In the genomic region with DNA sequence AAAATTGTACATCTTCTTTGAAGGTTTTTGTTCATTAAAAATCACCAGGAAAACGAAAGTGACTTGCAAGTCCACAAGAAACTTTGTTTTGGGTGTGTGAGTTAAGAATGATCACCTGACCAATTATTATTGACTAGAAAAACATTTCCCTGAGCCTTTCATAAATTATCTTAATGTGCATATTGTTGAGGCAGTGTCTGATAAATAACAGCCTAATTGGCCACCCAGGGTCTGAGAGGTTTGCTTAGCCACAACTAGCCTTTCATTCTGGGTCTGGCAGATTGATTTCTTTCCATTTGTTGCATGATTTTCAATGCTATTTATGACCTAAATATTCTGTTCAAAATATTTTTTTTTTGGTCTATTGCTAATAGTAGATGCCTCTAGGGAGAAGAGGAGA, we compare ENCODE assay signal across 1 cellular context.
TF ChIP-seq lines count a peak whose summit lies in the region.

No MANE protein-coding gene starts in this region.

TF ChIP-seq in HepG2, 621 proteins besides CTCF, POLR2A, EP300 and RAD21 (continued from another document):
- TF ChIP-seq, protein P1, sequence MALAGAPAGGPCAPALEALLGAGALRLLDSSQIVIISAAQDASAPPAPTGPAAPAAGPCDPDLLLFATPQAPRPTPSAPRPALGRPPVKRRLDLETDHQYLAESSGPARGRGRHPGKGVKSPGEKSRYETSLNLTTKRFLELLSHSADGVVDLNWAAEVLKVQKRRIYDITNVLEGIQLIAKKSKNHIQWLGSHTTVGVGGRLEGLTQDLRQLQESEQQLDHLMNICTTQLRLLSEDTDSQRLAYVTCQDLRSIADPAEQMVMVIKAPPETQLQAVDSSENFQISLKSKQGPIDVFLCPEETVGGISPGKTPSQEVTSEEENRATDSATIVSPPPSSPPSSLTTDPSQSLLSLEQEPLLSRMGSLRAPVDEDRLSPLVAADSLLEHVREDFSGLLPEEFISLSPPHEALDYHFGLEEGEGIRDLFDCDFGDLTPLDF (CRISPR knock-in tag; IDR thresholded peaks at IDR 0.05): no peak
- no peak for TF ChIP-seq NKX3-1 (CRISPR knock-in tag; IDR thresholded peaks at IDR 0.05)
- no peak for TF ChIP-seq RFX5 (IDR thresholded peaks at IDR 0.05; ENCODE audit: low read depth, low read length)
- TF ChIP-seq, protein P2, sequence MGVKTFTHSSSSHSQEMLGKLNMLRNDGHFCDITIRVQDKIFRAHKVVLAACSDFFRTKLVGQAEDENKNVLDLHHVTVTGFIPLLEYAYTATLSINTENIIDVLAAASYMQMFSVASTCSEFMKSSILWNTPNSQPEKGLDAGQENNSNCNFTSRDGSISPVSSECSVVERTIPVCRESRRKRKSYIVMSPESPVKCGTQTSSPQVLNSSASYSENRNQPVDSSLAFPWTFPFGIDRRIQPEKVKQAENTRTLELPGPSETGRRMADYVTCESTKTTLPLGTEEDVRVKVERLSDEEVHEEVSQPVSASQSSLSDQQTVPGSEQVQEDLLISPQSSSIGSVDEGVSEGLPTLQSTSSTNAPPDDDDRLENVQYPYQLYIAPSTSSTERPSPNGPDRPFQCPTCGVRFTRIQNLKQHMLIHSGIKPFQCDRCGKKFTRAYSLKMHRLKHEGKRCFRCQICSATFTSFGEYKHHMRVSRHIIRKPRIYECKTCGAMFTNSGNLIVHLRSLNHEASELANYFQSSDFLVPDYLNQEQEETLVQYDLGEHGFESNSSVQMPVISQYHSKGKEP (CRISPR knock-in tag; IDR thresholded peaks at IDR 0.05): no peak
- TF ChIP-seq HDAC1 (CRISPR knock-in tag; IDR thresholded peaks at IDR 0.05): no peak
- TF ChIP-seq ZBTB8A (CRISPR knock-in tag; IDR thresholded peaks at IDR 0.05; ENCODE audit: borderline replicate concordance, low read depth): no peak
- TF ChIP-seq, protein P3, sequence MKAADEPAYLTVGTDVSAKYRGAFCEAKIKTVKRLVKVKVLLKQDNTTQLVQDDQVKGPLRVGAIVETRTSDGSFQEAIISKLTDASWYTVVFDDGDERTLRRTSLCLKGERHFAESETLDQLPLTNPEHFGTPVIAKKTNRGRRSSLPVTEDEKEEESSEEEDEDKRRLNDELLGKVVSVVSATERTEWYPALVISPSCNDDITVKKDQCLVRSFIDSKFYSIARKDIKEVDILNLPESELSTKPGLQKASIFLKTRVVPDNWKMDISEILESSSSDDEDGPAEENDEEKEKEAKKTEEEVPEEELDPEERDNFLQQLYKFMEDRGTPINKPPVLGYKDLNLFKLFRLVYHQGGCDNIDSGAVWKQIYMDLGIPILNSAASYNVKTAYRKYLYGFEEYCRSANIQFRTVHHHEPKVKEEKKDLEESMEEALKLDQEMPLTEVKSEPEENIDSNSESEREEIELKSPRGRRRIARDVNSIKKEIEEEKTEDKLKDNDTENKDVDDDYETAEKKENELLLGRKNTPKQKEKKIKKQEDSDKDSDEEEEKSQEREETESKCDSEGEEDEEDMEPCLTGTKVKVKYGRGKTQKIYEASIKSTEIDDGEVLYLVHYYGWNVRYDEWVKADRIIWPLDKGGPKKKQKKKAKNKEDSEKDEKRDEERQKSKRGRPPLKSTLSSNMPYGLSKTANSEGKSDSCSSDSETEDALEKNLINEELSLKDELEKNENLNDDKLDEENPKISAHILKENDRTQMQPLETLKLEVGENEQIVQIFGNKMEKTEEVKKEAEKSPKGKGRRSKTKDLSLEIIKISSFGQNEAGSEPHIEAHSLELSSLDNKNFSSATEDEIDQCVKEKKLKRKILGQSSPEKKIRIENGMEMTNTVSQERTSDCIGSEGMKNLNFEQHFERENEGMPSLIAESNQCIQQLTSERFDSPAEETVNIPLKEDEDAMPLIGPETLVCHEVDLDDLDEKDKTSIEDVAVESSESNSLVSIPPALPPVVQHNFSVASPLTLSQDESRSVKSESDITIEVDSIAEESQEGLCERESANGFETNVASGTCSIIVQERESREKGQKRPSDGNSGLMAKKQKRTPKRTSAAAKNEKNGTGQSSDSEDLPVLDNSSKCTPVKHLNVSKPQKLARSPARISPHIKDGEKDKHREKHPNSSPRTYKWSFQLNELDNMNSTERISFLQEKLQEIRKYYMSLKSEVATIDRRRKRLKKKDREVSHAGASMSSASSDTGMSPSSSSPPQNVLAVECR (CRISPR knock-in tag; IDR thresholded peaks at IDR 0.05; ENCODE audit: borderline replicate concordance): no peak
- TF ChIP-seq, protein P4, sequence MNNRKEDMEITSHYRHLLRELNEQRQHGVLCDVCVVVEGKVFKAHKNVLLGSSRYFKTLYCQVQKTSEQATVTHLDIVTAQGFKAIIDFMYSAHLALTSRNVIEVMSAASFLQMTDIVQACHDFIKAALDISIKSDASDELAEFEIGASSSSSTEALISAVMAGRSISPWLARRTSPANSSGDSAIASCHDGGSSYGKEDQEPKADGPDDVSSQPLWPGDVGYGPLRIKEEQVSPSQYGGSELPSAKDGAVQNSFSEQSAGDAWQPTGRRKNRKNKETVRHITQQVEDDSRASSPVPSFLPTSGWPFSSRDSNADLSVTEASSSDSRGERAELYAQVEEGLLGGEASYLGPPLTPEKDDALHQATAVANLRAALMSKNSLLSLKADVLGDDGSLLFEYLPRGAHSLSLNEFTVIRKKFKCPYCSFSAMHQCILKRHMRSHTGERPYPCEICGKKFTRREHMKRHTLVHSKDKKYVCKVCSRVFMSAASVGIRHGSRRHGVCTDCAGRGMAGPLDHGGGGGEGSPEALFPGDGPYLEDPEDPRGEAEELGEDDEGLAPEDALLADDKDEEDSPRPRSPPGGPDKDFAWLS (CRISPR knock-in tag; IDR thresholded peaks at IDR 0.05; ENCODE audit: borderline replicate concordance): no peak
- TF ChIP-seq, protein P5, sequence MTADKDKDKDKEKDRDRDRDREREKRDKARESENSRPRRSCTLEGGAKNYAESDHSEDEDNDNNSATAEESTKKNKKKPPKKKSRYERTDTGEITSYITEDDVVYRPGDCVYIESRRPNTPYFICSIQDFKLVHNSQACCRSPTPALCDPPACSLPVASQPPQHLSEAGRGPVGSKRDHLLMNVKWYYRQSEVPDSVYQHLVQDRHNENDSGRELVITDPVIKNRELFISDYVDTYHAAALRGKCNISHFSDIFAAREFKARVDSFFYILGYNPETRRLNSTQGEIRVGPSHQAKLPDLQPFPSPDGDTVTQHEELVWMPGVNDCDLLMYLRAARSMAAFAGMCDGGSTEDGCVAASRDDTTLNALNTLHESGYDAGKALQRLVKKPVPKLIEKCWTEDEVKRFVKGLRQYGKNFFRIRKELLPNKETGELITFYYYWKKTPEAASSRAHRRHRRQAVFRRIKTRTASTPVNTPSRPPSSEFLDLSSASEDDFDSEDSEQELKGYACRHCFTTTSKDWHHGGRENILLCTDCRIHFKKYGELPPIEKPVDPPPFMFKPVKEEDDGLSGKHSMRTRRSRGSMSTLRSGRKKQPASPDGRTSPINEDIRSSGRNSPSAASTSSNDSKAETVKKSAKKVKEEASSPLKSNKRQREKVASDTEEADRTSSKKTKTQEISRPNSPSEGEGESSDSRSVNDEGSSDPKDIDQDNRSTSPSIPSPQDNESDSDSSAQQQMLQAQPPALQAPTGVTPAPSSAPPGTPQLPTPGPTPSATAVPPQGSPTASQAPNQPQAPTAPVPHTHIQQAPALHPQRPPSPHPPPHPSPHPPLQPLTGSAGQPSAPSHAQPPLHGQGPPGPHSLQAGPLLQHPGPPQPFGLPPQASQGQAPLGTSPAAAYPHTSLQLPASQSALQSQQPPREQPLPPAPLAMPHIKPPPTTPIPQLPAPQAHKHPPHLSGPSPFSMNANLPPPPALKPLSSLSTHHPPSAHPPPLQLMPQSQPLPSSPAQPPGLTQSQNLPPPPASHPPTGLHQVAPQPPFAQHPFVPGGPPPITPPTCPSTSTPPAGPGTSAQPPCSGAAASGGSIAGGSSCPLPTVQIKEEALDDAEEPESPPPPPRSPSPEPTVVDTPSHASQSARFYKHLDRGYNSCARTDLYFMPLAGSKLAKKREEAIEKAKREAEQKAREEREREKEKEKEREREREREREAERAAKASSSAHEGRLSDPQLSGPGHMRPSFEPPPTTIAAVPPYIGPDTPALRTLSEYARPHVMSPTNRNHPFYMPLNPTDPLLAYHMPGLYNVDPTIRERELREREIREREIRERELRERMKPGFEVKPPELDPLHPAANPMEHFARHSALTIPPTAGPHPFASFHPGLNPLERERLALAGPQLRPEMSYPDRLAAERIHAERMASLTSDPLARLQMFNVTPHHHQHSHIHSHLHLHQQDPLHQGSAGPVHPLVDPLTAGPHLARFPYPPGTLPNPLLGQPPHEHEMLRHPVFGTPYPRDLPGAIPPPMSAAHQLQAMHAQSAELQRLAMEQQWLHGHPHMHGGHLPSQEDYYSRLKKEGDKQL (CRISPR knock-in tag; IDR thresholded peaks at IDR 0.05; ENCODE audit: low read depth): no peak
- TF ChIP-seq ZNF746 (CRISPR knock-in tag; IDR thresholded peaks at IDR 0.05): no peak
- TF ChIP-seq, protein P6, sequence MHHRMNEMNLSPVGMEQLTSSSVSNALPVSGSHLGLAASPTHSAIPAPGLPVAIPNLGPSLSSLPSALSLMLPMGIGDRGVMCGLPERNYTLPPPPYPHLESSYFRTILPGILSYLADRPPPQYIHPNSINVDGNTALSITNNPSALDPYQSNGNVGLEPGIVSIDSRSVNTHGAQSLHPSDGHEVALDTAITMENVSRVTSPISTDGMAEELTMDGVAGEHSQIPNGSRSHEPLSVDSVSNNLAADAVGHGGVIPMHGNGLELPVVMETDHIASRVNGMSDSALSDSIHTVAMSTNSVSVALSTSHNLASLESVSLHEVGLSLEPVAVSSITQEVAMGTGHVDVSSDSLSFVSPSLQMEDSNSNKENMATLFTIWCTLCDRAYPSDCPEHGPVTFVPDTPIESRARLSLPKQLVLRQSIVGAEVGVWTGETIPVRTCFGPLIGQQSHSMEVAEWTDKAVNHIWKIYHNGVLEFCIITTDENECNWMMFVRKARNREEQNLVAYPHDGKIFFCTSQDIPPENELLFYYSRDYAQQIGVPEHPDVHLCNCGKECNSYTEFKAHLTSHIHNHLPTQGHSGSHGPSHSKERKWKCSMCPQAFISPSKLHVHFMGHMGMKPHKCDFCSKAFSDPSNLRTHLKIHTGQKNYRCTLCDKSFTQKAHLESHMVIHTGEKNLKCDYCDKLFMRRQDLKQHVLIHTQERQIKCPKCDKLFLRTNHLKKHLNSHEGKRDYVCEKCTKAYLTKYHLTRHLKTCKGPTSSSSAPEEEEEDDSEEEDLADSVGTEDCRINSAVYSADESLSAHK (CRISPR knock-in tag; IDR thresholded peaks at IDR 0.05; ENCODE audit: borderline replicate concordance): no peak
- TF ChIP-seq, protein P7, sequence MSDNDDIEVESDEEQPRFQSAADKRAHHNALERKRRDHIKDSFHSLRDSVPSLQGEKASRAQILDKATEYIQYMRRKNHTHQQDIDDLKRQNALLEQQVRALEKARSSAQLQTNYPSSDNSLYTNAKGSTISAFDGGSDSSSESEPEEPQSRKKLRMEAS (IDR thresholded peaks at IDR 0.05): no peak
- TF ChIP-seq HIVEP1 (CRISPR knock-in tag; IDR thresholded peaks at IDR 0.05): no peak
- no peak for TF ChIP-seq CENPX (CRISPR knock-in tag; IDR thresholded peaks at IDR 0.05)
- TF ChIP-seq ZFYVE20 (CRISPR knock-in tag; IDR thresholded peaks at IDR 0.05; ENCODE audit: borderline replicate concordance, low read depth): no peak
- TF ChIP-seq, protein P8, sequence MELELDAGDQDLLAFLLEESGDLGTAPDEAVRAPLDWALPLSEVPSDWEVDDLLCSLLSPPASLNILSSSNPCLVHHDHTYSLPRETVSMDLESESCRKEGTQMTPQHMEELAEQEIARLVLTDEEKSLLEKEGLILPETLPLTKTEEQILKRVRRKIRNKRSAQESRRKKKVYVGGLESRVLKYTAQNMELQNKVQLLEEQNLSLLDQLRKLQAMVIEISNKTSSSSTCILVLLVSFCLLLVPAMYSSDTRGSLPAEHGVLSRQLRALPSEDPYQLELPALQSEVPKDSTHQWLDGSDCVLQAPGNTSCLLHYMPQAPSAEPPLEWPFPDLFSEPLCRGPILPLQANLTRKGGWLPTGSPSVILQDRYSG (CRISPR knock-in tag; IDR thresholded peaks at IDR 0.05): no peak
